Comparison of ENCODE assay signal across 27 cellular contexts in genomic region chr7:1014681-1015080, GRCh38. TPM values are rescaled to one million over a fixed set of nuclear protein-coding genes. Genes with fewer than 3 reads are reported as not detected.
"Had no signal": no experiment of that assay in that cellular context is flagged by ENCODE, and none has a peak within 500 bp of the region (broad histone marks: within the 10 kb centered on the region; RNA-seq: fewer than 3 reads in every experiment).

No MANE protein-coding gene starts in this region.

- H3K4me3 ChIP-seq: ascending aorta, body of pancreas, MG63, Peyer's patch had no signal

- H3K27ac Mint-ChIP-seq: activated B cell treated with CpG ODN at 0.5 μM for 24 hours; activated CD4-positive, alpha-beta memory T cell treated with anti-CD3 and anti-CD28 coated beads for 36 hours; activated naive CD8-positive, alpha-beta T cell treated with anti-CD3 and anti-CD28 coated beads, Interleukin-2, amount 50 U/mL, for 24 hours; T-cell had no signal

- DNase-seq: activated B cell treated with CpG ODN at 0.5 μM for 24 hours; activated CD4-positive, alpha-beta memory T cell treated with anti-CD3 and anti-CD28 coated beads for 36 hours; activated CD4-positive, alpha-beta T cell treated with anti-CD3 and anti-CD28 coated beads, Interleukin-2, amount 10 ng/mL, durations not matched to agents 7 days and 5 days; activated CD8-positive, alpha-beta memory T cell treated with anti-CD3 and anti-CD28 coated beads for 24 hours; activated effector memory CD4-positive, alpha-beta T cell treated with anti-CD3 and anti-CD28 coated beads, Interleukin-2, amount 50 U/mL, for 16 hours; activated naive CD4-positive, alpha-beta T cell treated with Interleukin-2 at 50 U/mL for 16 hours; activated naive CD8-positive, alpha-beta T cell treated with anti-CD3 and anti-CD28 coated beads, Interleukin-2, amount 50 U/mL, for 24 hours; activated T-cell treated with anti-CD3 and anti-CD28 coated beads, Interleukin-2, amount 50 U/mL, for 4 hours; amniotic stem cell; body of pancreas; central memory CD4-positive, alpha-beta T cell; MG63; MV-4-11; NCI-H1092 treated with DMSO at 0.1 percent for 48 hours; NCI-H1417 treated with DMSO at 0.1 percent for 48 hours; NCI-H1694; NCI-H2029; NCI-H524; Peyer's patch; SIG-M5; T-cell; T-helper 2 cell; T1000 had no signal

- H3K4me1 ChIP-seq: ascending aorta, body of pancreas had no signal

- ATAC-seq: activated naive CD4-positive, alpha-beta T cell treated with anti-CD3 and anti-CD28 coated beads, Interleukin-2, amount 50 U/mL, for 72 hours; activated naive CD8-positive, alpha-beta T cell treated with anti-CD3 and anti-CD28 coated beads, Interleukin-2, amount 50 U/mL, for 24 hours; activated T-cell treated with anti-CD3 and anti-CD28 coated beads, Interleukin-2, amount 50 U/mL, for 4 hours; body of pancreas; T-cell had no signal

- H3K27ac ChIP-seq: ascending aorta, body of pancreas, Peyer's patch had no signal

- H3K9me3 Mint-ChIP-seq: activated B cell treated with CpG ODN at 0.5 μM for 24 hours; activated CD4-positive, alpha-beta memory T cell treated with anti-CD3 and anti-CD28 coated beads for 36 hours; activated CD4-positive, alpha-beta T cell treated with anti-CD3 and anti-CD28 coated beads, Interleukin-2, amount 10 ng/mL, durations not matched to agents 7 days and 5 days; activated naive CD4-positive, alpha-beta T cell treated with anti-CD3 and anti-CD28 coated beads, Interleukin-2, amount 50 U/mL, for 72 hours; activated naive CD8-positive, alpha-beta T cell treated with anti-CD3 and anti-CD28 coated beads, Interleukin-2, amount 50 U/mL, for 24 hours; activated T-cell treated with anti-CD3 and anti-CD28 coated beads, Interleukin-2, amount 50 U/mL, for 4 hours; T-cell had no signal

- H3K36me3 ChIP-seq: Peyer's patch had no signal

- H3K4me3 Mint-ChIP-seq: activated B cell treated with CpG ODN at 0.5 μM for 24 hours; activated CD4-positive, alpha-beta memory T cell treated with anti-CD3 and anti-CD28 coated beads for 36 hours; activated CD4-positive, alpha-beta T cell treated with anti-CD3 and anti-CD28 coated beads, Interleukin-2, amount 10 ng/mL, durations not matched to agents 7 days and 5 days; activated naive CD8-positive, alpha-beta T cell treated with anti-CD3 and anti-CD28 coated beads, Interleukin-2, amount 50 U/mL, for 24 hours; activated T-cell treated with anti-CD3 and anti-CD28 coated beads, Interleukin-2, amount 50 U/mL, for 4 hours; T-cell had no signal

- H3K27me3 Mint-ChIP-seq: activated B cell treated with CpG ODN at 0.5 μM for 24 hours; activated CD4-positive, alpha-beta memory T cell treated with anti-CD3 and anti-CD28 coated beads for 36 hours; activated CD4-positive, alpha-beta T cell treated with anti-CD3 and anti-CD28 coated beads, Interleukin-2, amount 10 ng/mL, durations not matched to agents 7 days and 5 days; activated naive CD8-positive, alpha-beta T cell treated with anti-CD3 and anti-CD28 coated beads, Interleukin-2, amount 50 U/mL, for 24 hours; T-cell had no signal

- H3K27me3 ChIP-seq: ascending aorta, body of pancreas, MG63, Peyer's patch had no signal

- H3K9me3 ChIP-seq: ascending aorta, body of pancreas, MG63, Peyer's patch had no signal

RNA-seq across cellular contexts. Expression of gene CYP2W1, which starts 31.7 kb away (rescaled TPM):
- total RNA-seq: activated B cell treated with CpG ODN at 0.5 μM for 24 hours; activated CD4-positive, alpha-beta memory T cell treated with anti-CD3 and anti-CD28 coated beads for 36 hours; activated CD4-positive, alpha-beta T cell treated with anti-CD3 and anti-CD28 coated beads, Interleukin-2, amount 10 ng/mL, durations not matched to agents 7 days and 5 days; activated naive CD4-positive, alpha-beta T cell treated with anti-CD3 and anti-CD28 coated beads, Interleukin-2, amount 50 U/mL, for 72 hours; activated T-cell treated with anti-CD3 and anti-CD28 coated beads, Interleukin-2, amount 50 U/mL, for 4 hours; ascending aorta; body of pancreas; bronchial epithelial cell; chondrocyte had no signal
